7 cellular contexts compared by ENCODE assay signal in genomic region chr13:35818577-35819165, GRCh38.
DNase-seq lines count a peak whose midpoint lies in the region; ATAC-seq and TF ChIP-seq lines count a peak whose summit lies in the region.

No MANE protein-coding gene starts in this region.

- H3K27me3 ChIP-seq in WERI-Rb-1 (ENCODE audit: insufficient read depth, low read depth, severe bottlenecking) (no peaks in the 10 kb centered on the region), upper lobe of left lung (no peaks in the 10 kb centered on the region)

- in situ Hi-C loops in GM13976 (cut with MboI; ENCODE audit: low sequenced_read_pairs, unreplicated experiment): no loop called here

- peak; percentile 31 for DNase-seq in GM13976 (ENCODE audit: low spot score)
- DNase-seq in NCI-H1105 treated with DMSO at 0.1 percent for 48 hours (lab: John Stamatoyannopoulos, UW): peak; percentile 36
- DNase-seq in WERI-Rb-1: no peak
- peak; percentile 11 for DNase-seq in hepatic stellate cell (ENCODE audit: low spot score)
- DNase-seq in upper lobe of left lung: no peak
- no peak for DNase-seq in GM19238 (ENCODE audit: insufficient read length, low spot score)
- no peak for DNase-seq in head of caudate nucleus

- H3K9me3 ChIP-seq in WERI-Rb-1 (ENCODE audit: severe bottlenecking) (no peaks in the 10 kb centered on the region), upper lobe of left lung (no peaks in the 10 kb centered on the region)

- no peaks in the 10 kb centered on the region for H3K36me3 ChIP-seq in WERI-Rb-1
- no peaks in the 10 kb centered on the region for H3K36me3 ChIP-seq in upper lobe of left lung

- intact Hi-C loops in head of caudate nucleus (cut with DNase I): loop anchor here (10.0 kb wide), 1 partner anchor 136 kb away; no protein-coding TSS in a partner anchor

- TF ChIP-seq EP300 in upper lobe of left lung (IDR thresholded peaks at IDR 0.05): no peak

- WGBS in upper lobe of left lung, 2 donors: 51 to 64% methylated on average over 4 of the region's 4 CpGs

- H3K4me3 ChIP-seq in WERI-Rb-1 (ENCODE audit: low read depth, low read length): no peak overlapping the region
- no peak overlapping the region for H3K4me3 ChIP-seq in upper lobe of left lung

- ATAC-seq in upper lobe of left lung (ENCODE audit: low FRiP score in 2 of 2): peak; percentile 59 to 75

- TF ChIP-seq CTCF in GM13976 (IDR thresholded peaks at IDR 0.05; ENCODE audit: borderline replicate concordance, control extremely low read depth, extremely low read depth, insufficient read depth, missing control alignments) (peak; percentile 44), WERI-Rb-1 (IDR thresholded peaks at IDR 0.05; ENCODE audit: low read depth, low read length) (peak; percentile 39; the same call in 1 of the 2 replicates), upper lobe of left lung (IDR thresholded peaks at IDR 0.05) (peak in 5 of 6 experiments; percentile 19 to 54 (median 36))

- no peaks in the 10 kb centered on the region for H3K4me1 ChIP-seq in upper lobe of left lung

- H3K27ac ChIP-seq in WERI-Rb-1 (no peak overlapping the region), upper lobe of left lung (no peak overlapping the region)

- no peak for TF ChIP-seq POLR2A in upper lobe of left lung (IDR thresholded peaks at IDR 0.05)

Comparison
In these comparisons a context has a peak if more than half of its experiments do, and no peak if none do; other contexts are left out.
1. DNase-seq: peak in GM13976 (single experiment), NCI-H1105 treated with DMSO at 0.1 percent for 48 hours (single experiment) and hepatic stellate cell (single experiment); none in WERI-Rb-1 (single experiment), upper lobe of left lung (0 of 2), GM19238 (single experiment) and head of caudate nucleus (0 of 42).
2. Peak in every context shown above with its lines, with median percentiles within 50 percentile points of each other: CTCF ChIP-seq.